ENCODE assay signal across 1 cellular context in genomic region chr6:143959865-143960264, GRCh38.
TF ChIP-seq lines count a peak whose summit lies in the region.

No MANE protein-coding gene starts in this region.

TF ChIP-seq in GM23338, 12 proteins besides CTCF, POLR2A, EP300 and RAD21 (continued from another document):
- no peak for TF ChIP-seq ZNF462 (CRISPR knock-in tag; IDR thresholded peaks at IDR 0.05)
- no peak for TF ChIP-seq ETS1 (IDR thresholded peaks at IDR 0.05)
- no peak for TF ChIP-seq ZNF114 (CRISPR knock-in tag; IDR thresholded peaks at IDR 0.05)
- no peak for TF ChIP-seq POLR2AphosphoS5 (IDR thresholded peaks at IDR 0.05; ENCODE audit: low read depth)
